12 cellular contexts compared by ENCODE assay signal in genomic region chr6:122758927-122759334, GRCh38.
A peak's percentile ranks its signal among the peaks of the same experiment; 100 is the strongest.
DNase-seq lines count a peak whose midpoint lies in the region; ATAC-seq and TF ChIP-seq lines count a peak whose summit lies in the region.
"Had no signal": no experiment of that assay in that cellular context is flagged by ENCODE, and none has a peak within 500 bp of the region (broad histone marks: within the 10 kb centered on the region; RNA-seq: fewer than 3 reads in every experiment).

No MANE protein-coding gene starts in this region.

- DNase-seq in NOMO-1 treated with dmso at 0.1 percent for 144 hours (lab: John Stamatoyannopoulos, UW; ENCODE audit: unreplicated experiment) (peak; percentile 34), NCI-H2107 treated with DMSO at 0.1 percent for 48 hours (lab: John Stamatoyannopoulos, UW; ENCODE audit: unreplicated experiment) (no peak), T-helper 9 cell (no peak), GM10248 (ENCODE audit: extremely low spot score) (no peak)
- no peak for DNase-seq in stimulated activated CD4-positive, alpha-beta T cell treated with anti-CD3 and anti-CD28 coated beads, Interleukin-15, amount 100 ng/mL, for 24 hours
- DNase-seq: activated naive CD4-positive, alpha-beta T cell; Caco-2; effector memory CD4-positive, alpha-beta T cell; NCI-H69 had no signal

- CTCF ChIA-PET in GM10248 (lab: Yijun Ruan, JAX), result interaction anchor here (0.7 to 1.4 kb wide), 2 partner anchors 10 to 36 kb away, joined by 3 read pairs; no protein-coding TSS in a partner anchor

- ATAC-seq in GM18519 (IDR thresholded peaks at IDR 0.05; ENCODE audit: low FRiP score, unreplicated experiment) (peak; percentile 99), GM21367 (IDR thresholded peaks at IDR 0.05; ENCODE audit: unreplicated experiment) (peak; percentile 97), HG03060 (IDR thresholded peaks at IDR 0.05; ENCODE audit: low read depth, unreplicated experiment) (peak; percentile 96)

- no peak for TF ChIP-seq CTCF in GM10248 (IDR thresholded peaks at IDR 0.05; ENCODE audit: control extremely low read depth, extremely low read depth, low read depth, missing control alignments)

- POLR2A ChIA-PET in GM10248 (lab: Yijun Ruan, JAX), result no interaction called here
